8 cellular contexts compared by ENCODE assay signal in the genomic region with DNA sequence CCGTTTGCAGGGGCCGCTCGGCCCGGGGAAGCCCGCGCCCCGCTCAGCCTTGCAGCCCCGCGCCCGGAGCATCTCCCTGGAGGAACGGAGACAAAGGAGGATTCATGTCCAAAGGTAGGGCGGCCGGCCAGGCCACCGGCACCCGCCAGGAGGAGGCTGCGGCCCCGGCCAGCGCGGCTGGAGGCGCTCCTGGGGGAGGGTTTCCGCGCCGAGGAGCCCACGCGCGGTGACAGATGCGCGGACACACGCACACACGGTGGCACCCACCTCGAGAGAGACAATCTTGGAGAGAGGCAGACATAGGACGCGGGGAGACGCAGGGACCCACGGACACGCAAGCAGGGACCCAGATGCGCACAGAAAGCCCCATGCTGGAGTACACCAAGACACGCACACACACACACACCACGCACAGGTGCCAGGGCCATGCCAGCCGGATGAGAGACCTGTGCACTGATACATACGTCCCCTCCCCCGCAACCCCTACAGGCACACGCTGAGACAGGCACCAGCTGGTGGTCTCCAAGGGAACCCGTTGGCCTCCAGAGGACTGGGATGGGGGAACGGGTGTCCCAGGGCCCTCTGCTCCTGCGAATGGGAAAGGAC. TPM values are rescaled to one million over a fixed set of nuclear protein-coding genes. Genes with fewer than 3 reads are reported as not detected.
DNase-seq lines count a peak whose midpoint lies in the region; ATAC-seq and TF ChIP-seq lines count a peak whose summit lies in the region.

No MANE protein-coding gene starts in this region.

- no peak overlapping the region for H3K27ac ChIP-seq in ACC112 (ENCODE audit: low read depth, low read length)
- no peak overlapping the region for H3K27ac ChIP-seq in right lobe of liver

- TF ChIP-seq POLR2A in right lobe of liver (IDR thresholded peaks at IDR 0.05) = no peak

- no peaks in the 10 kb centered on the region for H3K9me3 Mint-ChIP-seq in activated T-cell treated with anti-CD3 and anti-CD28 coated beads, Interleukin-2, amount 50 U/mL, for 72 hours

- H3K27me3 ChIP-seq in ACC112 (ENCODE audit: insufficient read depth, low read length) (peaks cover 38% of the 10 kb centered on the region), right lobe of liver (no peaks in the 10 kb centered on the region)

- intact Hi-C loops in right lobe of liver (cut with DNase I) = no loop called here

- peak overlapping the region; percentile 51 to 53 for H3K4me3 Mint-ChIP-seq in activated T-cell treated with anti-CD3 and anti-CD28 coated beads, Interleukin-2, amount 50 U/mL, for 72 hours

- H3K79me2 ChIP-seq in ACC112 (ENCODE audit: control insufficient read depth, insufficient read depth, low read length, unreplicated experiment) = no peaks in the 10 kb centered on the region

- H3K9me3 ChIP-seq in right lobe of liver = no peaks in the 10 kb centered on the region

- no peak overlapping the region for H2AFZ ChIP-seq in ACC112 (ENCODE audit: low read length, unreplicated experiment)

- H3K4me1 ChIP-seq in ACC112 (ENCODE audit: control insufficient read depth, insufficient read depth, low read length, unreplicated experiment) (no peaks in the 10 kb centered on the region), right lobe of liver (peaks cover 0 to 8% (median 2%) of the 10 kb centered on the region in 4 donors)

- peak; percentile 13 to 23 for ATAC-seq in activated T-cell treated with anti-CD3 and anti-CD28 coated beads, Interleukin-2, amount 50 U/mL, for 72 hours (replicated peaks in 1 of 2)
- ATAC-seq in right lobe of liver (peak in 1 of 4 donors; percentile 18), HG02588 (IDR thresholded peaks at IDR 0.05; ENCODE audit: unreplicated experiment) (no peak), HG03097 (IDR thresholded peaks at IDR 0.05; ENCODE audit: low FRiP score, unreplicated experiment) (no peak)

- no peaks in the 10 kb centered on the region for H3K36me3 Mint-ChIP-seq in activated T-cell treated with anti-CD3 and anti-CD28 coated beads, Interleukin-2, amount 50 U/mL, for 72 hours (ENCODE audit: insufficient read depth in 2 of 2)

- peak in 1 of 2 donors; percentile 22 for DNase-seq in activated T-cell treated with anti-CD3 and anti-CD28 coated beads, Interleukin-2, amount 50 U/mL, for 72 hours
- DNase-seq in right lobe of liver (peak in 1 of 3 donors; percentile 28), kidney glomerular epithelial cell (lab: John Stamatoyannopoulos, UW) (no peak), medulla oblongata (ENCODE audit: extremely low spot score) (no peak)

- peaks cover 7% of the 10 kb centered on the region for H3K4me1 Mint-ChIP-seq in activated T-cell treated with anti-CD3 and anti-CD28 coated beads, Interleukin-2, amount 50 U/mL, for 72 hours (ENCODE audit: low read depth)

- H3K4me3 ChIP-seq in ACC112 (ENCODE audit: low read depth, low read length) (peak overlapping the region; percentile 53; the same call in 1 of the 2 replicates), GM12875 (ENCODE audit: low read depth, low read length) (peak overlapping the region; percentile 31), right lobe of liver (peak overlapping the region in 2 of 3 donors; percentile 26 to 40)

- TF ChIP-seq CTCF in GM12875 (IDR thresholded peaks at IDR 0.05; ENCODE audit: borderline replicate concordance, insufficient read depth, low read depth, low read length) (no peak), right lobe of liver (IDR thresholded peaks at IDR 0.05) (no peak)

- H3K36me3 ChIP-seq in ACC112 (ENCODE audit: insufficient read depth, low read length) = no peaks in the 10 kb centered on the region
- no peaks in the 10 kb centered on the region for H3K36me3 ChIP-seq in right lobe of liver

- H3K27ac Mint-ChIP-seq in activated T-cell treated with anti-CD3 and anti-CD28 coated beads, Interleukin-2, amount 50 U/mL, for 72 hours = no peak overlapping the region

- 17% methylated on average over 2 of the region's 46 CpGs for WGBS in right lobe of liver (ENCODE audit: insufficient coverage, low coverage, low lambda C conversion rate, missing lambda C conversion rate)

- H3K27me3 Mint-ChIP-seq in activated T-cell treated with anti-CD3 and anti-CD28 coated beads, Interleukin-2, amount 50 U/mL, for 72 hours (ENCODE audit: low read depth) = peaks cover 51% of the 10 kb centered on the region

RNA-seq across cellular contexts. Expression of a gene that starts 7.8 kb away (rescaled TPM):
- total RNA-seq in activated T-cell treated with anti-CD3 and anti-CD28 coated beads, Interleukin-2, amount 50 U/mL, for 72 hours = 1 to 10 TPM; 4.5 to 4.7 TPM
- under 1 TPM in 3 of 6 experiments, not detected in 3; 0.06 to 0.16 (median 0.07) TPM for total RNA-seq in right lobe of liver

RNA-seq across cellular contexts. Expression of a gene that starts 21.5 kb away (rescaled TPM):
- total RNA-seq in activated T-cell treated with anti-CD3 and anti-CD28 coated beads, Interleukin-2, amount 50 U/mL, for 72 hours = 1 to 10 TPM; 3.9 to 4.3 TPM
- total RNA-seq in right lobe of liver = under 1 TPM; 0.12 to 0.72 (median 0.63) TPM

RNA-seq across cellular contexts. Expression of a gene that starts 30.1 kb away (rescaled TPM):
- 10 to 100 TPM; 66.1 to 74.5 TPM for total RNA-seq in activated T-cell treated with anti-CD3 and anti-CD28 coated beads, Interleukin-2, amount 50 U/mL, for 72 hours
- total RNA-seq in right lobe of liver = 1 to 10 TPM in 2 of 6 experiments, under 1 TPM in 2, not detected in 2; 0.29 to 3.7 (median 1.8) TPM

RNA-seq across cellular contexts. Expression of a gene that starts 50.5 kb away (rescaled TPM):
- total RNA-seq in activated T-cell treated with anti-CD3 and anti-CD28 coated beads, Interleukin-2, amount 50 U/mL, for 72 hours = 1 to 10 TPM; 6.1 to 7.3 TPM
- under 1 TPM in 4 of 6 experiments, not detected in 2; 0.04 to 0.22 (median 0.18) TPM for total RNA-seq in right lobe of liver

Comparison
In these comparisons a context has a peak if more than half of its experiments do, and no peak if none do; other contexts are left out.
1. ATAC-seq: peak in activated T-cell treated with anti-CD3 and anti-CD28 coated beads, Interleukin-2, amount 50 U/mL, for 72 hours (2 of 2); none in HG02588 (single experiment) and HG03097 (single experiment).
2. RNA of a gene that starts 7.8 kb away (total RNA-seq): 4.5 to 4.7 TPM in activated T-cell treated with anti-CD3 and anti-CD28 coated beads, Interleukin-2, amount 50 U/mL, for 72 hours; 0.06 to 0.16 TPM in right lobe of liver; every median in the first group is over 4 times any median in the second.
3. Peak in every context shown above with its lines, with median percentiles within 50 percentile points of each other: H3K4me3 ChIP-seq.